In the genomic region with DNA sequence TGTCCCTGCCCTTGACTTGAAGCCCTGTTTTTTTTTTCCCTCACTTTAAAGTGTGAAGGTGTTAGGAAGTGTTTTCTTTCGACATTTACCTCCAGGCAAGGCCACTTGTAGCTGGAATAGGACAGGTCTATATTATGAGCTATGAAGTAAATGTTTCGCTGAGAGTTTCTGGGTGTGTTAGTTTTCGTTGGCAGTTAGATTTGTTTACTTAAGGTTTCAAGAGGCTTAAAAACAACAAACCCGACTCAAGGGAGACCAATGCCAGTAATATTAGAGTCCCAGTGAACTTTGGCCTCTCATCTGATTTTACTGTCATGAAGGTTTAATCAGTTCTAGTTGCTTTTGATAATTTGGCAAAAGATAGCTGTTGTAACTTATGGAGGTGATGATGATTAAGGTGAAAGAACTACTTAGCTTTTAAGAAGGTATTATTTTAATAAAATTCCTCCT, we compare ENCODE assay signal across 12 cellular contexts. TPM values are rescaled to one million over a fixed set of nuclear protein-coding genes. Genes with fewer than 3 reads are reported as not detected.
A peak's percentile ranks its signal among the peaks of the same experiment; 100 is the strongest.
DNase-seq lines count a peak whose midpoint lies in the region; ATAC-seq and TF ChIP-seq lines count a peak whose summit lies in the region.
"Had no signal": no experiment of that assay in that cellular context is flagged by ENCODE, and none has a peak within 500 bp of the region (broad histone marks: within the 10 kb centered on the region; RNA-seq: fewer than 3 reads in every experiment).

No MANE protein-coding gene starts in this region.

- H3K36me3 ChIP-seq in colonic mucosa (no peaks in the 10 kb centered on the region), mesendoderm (ENCODE audit: control insufficient read depth, insufficient read depth, low read length) (no peaks in the 10 kb centered on the region)

- peaks cover 0 to 2% of the 10 kb centered on the region in 2 donors for H3K27me3 Mint-ChIP-seq in T-cell
- H3K27me3 Mint-ChIP-seq: dendritic cell treated with granulocyte-macrophage colony-stimulating factor and Interleukin-4, amounts not matched to agents 40 ng/mL and 50 ng/mL, for 4 days had no signal

- no peak overlapping the region for H3K23ac ChIP-seq in mesendoderm (ENCODE audit: low read length)

- intact Hi-C loops in colonic mucosa (cut with DNase I) = no loop called here

- no peak overlapping the region for H2AK5ac ChIP-seq in mesendoderm (ENCODE audit: low read length)

- no peak for TF ChIP-seq CTCF in colonic mucosa (IDR thresholded peaks at IDR 0.05)
- TF ChIP-seq CTCF in GM13976 (IDR thresholded peaks at IDR 0.05; ENCODE audit: borderline replicate concordance, control extremely low read depth, extremely low read depth, insufficient read depth, missing control alignments) = no peak

- no peak overlapping the region for H4K8ac ChIP-seq in mesendoderm (ENCODE audit: low read depth, low read length)

- H3K4me1 Mint-ChIP-seq in T-cell = no peaks in the 10 kb centered on the region

- no peak overlapping the region for H3K4ac ChIP-seq in mesendoderm (ENCODE audit: low read depth, low read length)

- H3K4me2 ChIP-seq in mesendoderm (ENCODE audit: low read length) = no peak overlapping the region

- H2BK15ac ChIP-seq in mesendoderm (replicated peaks; ENCODE audit: low read depth) = no peak overlapping the region

- no CpG with 5 or more reads among the region's 4 CpGs for WGBS in mesendoderm (ENCODE audit: extremely low coverage, insufficient coverage, low lambda C conversion rate)

- H3K9me3 Mint-ChIP-seq in T-cell = no peaks in the 10 kb centered on the region
- H3K9me3 Mint-ChIP-seq: dendritic cell treated with granulocyte-macrophage colony-stimulating factor and Interleukin-4, amounts not matched to agents 40 ng/mL and 50 ng/mL, for 4 days had no signal

- H3K27ac ChIP-seq in colonic mucosa (peak overlapping the region; percentile 84), mesendoderm (ENCODE audit: low read depth, low read length) (no peak overlapping the region)

- CTCF ChIA-PET in T-cell (lab: Charles Lee) = no interaction called here

- H3K27ac Mint-ChIP-seq in T-cell = no peak overlapping the region
- H3K27ac Mint-ChIP-seq: dendritic cell treated with granulocyte-macrophage colony-stimulating factor and Interleukin-4, amounts not matched to agents 40 ng/mL and 50 ng/mL, for 4 days had no signal

- no peak overlapping the region for H4K5ac ChIP-seq in mesendoderm (ENCODE audit: low read length)

- DNase-seq in DMS79 treated with DMSO at 0.1 percent for 48 hours (lab: John Stamatoyannopoulos, UW) (peak; percentile 58), NCI-H345 treated with DMSO at 0.1 percent for 48 hours (lab: John Stamatoyannopoulos, UW; ENCODE audit: unreplicated experiment) (peak; percentile 17), colonic mucosa (peak; percentile 55), mesendoderm (peak; percentile 22), T-cell (no peak), GM13976 (ENCODE audit: low spot score) (no peak), epidermal melanocyte (ENCODE audit: insufficient read length, low spot score) (no peak)
- no peak for DNase-seq in stimulated activated CD4-positive, alpha-beta T cell treated with anti-CD3 and anti-CD28 coated beads, Interleukin-2, amount 100 ng/mL, for 24 hours
- DNase-seq: activated T-cell treated with anti-CD3 and anti-CD28 coated beads for 4 hours, KG1, left ventricle myocardium superior had no signal

- ATAC-seq in T-cell (replicated peaks in 1 of 4) = no peak
- ATAC-seq: left ventricle myocardium superior had no signal

- H3K4me3 ChIP-seq in colonic mucosa (no peak overlapping the region), mesendoderm (ENCODE audit: low read length) (no peak overlapping the region)

- no peaks in the 10 kb centered on the region for H3K36me3 Mint-ChIP-seq in T-cell

- no peaks in the 10 kb centered on the region for H3K79me2 ChIP-seq in mesendoderm (ENCODE audit: control insufficient read depth, insufficient read depth, low read length)

- no peaks in the 10 kb centered on the region for H3K4me1 ChIP-seq in colonic mucosa
- no peaks in the 10 kb centered on the region for H3K4me1 ChIP-seq in mesendoderm (ENCODE audit: control insufficient read depth, low read depth, low read length)

- H3K9me3 ChIP-seq in colonic mucosa = no peaks in the 10 kb centered on the region

- H3K27me3 ChIP-seq in colonic mucosa (no peaks in the 10 kb centered on the region), mesendoderm (ENCODE audit: insufficient read depth, low read length, poor library complexity) (no peaks in the 10 kb centered on the region)

- H3K18ac ChIP-seq in mesendoderm (ENCODE audit: low read length) = no peak overlapping the region

- H3K56ac ChIP-seq in mesendoderm (ENCODE audit: low read length) = no peak overlapping the region

- no peak overlapping the region for H2BK120ac ChIP-seq in mesendoderm (ENCODE audit: low read depth, low read length)

- POLR2A ChIA-PET in T-cell (lab: Charles Lee) = no interaction called here

- H3K4me3 Mint-ChIP-seq in T-cell = no peak overlapping the region
- H3K4me3 Mint-ChIP-seq: dendritic cell treated with granulocyte-macrophage colony-stimulating factor and Interleukin-4, amounts not matched to agents 40 ng/mL and 50 ng/mL, for 4 days had no signal

- H2BK5ac ChIP-seq in mesendoderm (ENCODE audit: low read length) = no peak overlapping the region

- in situ Hi-C loops in GM13976 (cut with MboI; ENCODE audit: low sequenced_read_pairs, unreplicated experiment) = no loop called here

- H3K9ac ChIP-seq in colonic mucosa (ENCODE audit: low read depth in 2 of 2, low read length in 2 of 2) (peak overlapping the region in 1 of 2 donors; percentile 61), mesendoderm (ENCODE audit: low read length) (no peak overlapping the region)

- H3K79me1 ChIP-seq in mesendoderm (ENCODE audit: low read length) = no peaks in the 10 kb centered on the region

RNA-seq across cellular contexts. Expression of gene OCLN, which starts 25.2 kb away (rescaled TPM):
- 100 to 1,000 TPM; 115 to 176 TPM for total RNA-seq in colonic mucosa
- polyA plus RNA-seq in mesendoderm (2013, experiment 1 of 2) = 27.0 TPM
- 28.7 TPM for polyA plus RNA-seq in mesendoderm (2013, experiment 2 of 2)
- 1 to 10 TPM; 1.1 to 9.0 (median 4.2) TPM for total RNA-seq in T-cell

RNA-seq across cellular contexts. Expression of gene GTF2H2C, which starts 42.2 kb away (rescaled TPM):
- total RNA-seq in colonic mucosa (10 to 100 TPM; 16.0 to 20.2 TPM), T-cell (10 to 100 TPM; 27.8 to 46.6 (median 35.1) TPM)
- 40.0 TPM for polyA plus RNA-seq in mesendoderm (2013, experiment 1 of 2)
- 42.5 TPM for polyA plus RNA-seq in mesendoderm (2013, experiment 2 of 2)

Comparison
In these comparisons a context has a peak if more than half of its experiments do, and no peak if none do; other contexts are left out.
1. DNase-seq: peak in DMS79 treated with DMSO at 0.1 percent for 48 hours (single experiment), NCI-H345 treated with DMSO at 0.1 percent for 48 hours (single experiment), colonic mucosa (single experiment) and mesendoderm (single experiment); none in T-cell (0 of 34), GM13976 (single experiment), stimulated activated CD4-positive, alpha-beta T cell treated with anti-CD3 and anti-CD28 coated beads, Interleukin-2, amount 100 ng/mL, for 24 hours (0 of 2) and epidermal melanocyte (single experiment).
2. RNA of gene OCLN, which starts 25.2 kb away (total RNA-seq): 115 to 176 TPM in colonic mucosa; 1.1 to 9.0 TPM in T-cell; every median in the first group is over 10 times any median in the second.